1 cellular context compared by ENCODE assay signal in the genomic region with DNA sequence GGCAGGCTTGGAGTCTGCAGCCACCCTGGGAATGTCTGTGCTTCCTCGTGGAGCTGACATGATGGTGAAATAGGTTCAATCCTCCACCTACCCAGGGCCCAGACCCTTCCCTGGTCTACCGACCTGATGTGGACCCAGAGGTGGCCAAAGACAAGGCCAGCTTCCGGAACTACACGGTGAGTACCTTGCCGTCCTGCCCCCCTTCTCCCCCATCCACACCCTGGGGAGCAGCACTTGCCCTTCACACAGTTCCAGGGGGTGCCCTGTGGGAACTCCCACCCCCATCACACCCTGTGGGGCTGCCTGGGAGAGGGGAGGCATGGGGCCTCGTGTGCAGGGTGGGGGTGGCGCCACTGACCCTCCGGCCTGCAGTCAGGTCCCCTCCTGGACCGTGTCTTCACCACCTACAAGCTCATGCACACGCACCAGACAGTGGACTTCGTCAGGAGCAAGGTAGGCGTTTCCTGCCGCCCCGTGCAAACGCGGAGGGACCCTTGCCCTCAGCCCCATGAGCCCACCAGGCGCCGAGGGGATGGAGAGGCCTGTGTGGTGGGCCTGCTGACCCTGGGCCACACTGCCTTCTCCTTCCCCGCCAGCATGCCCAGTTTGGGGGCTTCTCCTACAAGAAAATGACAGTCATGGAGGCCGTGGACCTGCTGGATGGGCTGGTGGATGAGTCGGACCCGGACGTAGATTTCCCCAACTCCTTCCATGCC.
TF ChIP-seq lines count a peak whose summit lies in the region.

No MANE protein-coding gene starts in this region.

TF ChIP-seq in GM12878, 131 proteins besides CTCF, POLR2A, EP300 and RAD21:
- TF ChIP-seq NFIC (IDR thresholded peaks at IDR 0.05; ENCODE audit: low read depth, low read length) (no peak), HDAC2 (IDR thresholded peaks at IDR 0.05) (no peak), SUPT20H (IDR thresholded peaks at IDR 0.05; ENCODE audit: borderline replicate concordance, control insufficient read depth, low read depth, low read length) (no peak), JUNB (IDR thresholded peaks at IDR 0.05) (no peak), CHD4 (IDR thresholded peaks at IDR 0.05) (no peak), POLR2AphosphoS5 (IDR thresholded peaks at IDR 0.05; ENCODE audit: low read length) (no peak)
- TF ChIP-seq, protein P1, sequence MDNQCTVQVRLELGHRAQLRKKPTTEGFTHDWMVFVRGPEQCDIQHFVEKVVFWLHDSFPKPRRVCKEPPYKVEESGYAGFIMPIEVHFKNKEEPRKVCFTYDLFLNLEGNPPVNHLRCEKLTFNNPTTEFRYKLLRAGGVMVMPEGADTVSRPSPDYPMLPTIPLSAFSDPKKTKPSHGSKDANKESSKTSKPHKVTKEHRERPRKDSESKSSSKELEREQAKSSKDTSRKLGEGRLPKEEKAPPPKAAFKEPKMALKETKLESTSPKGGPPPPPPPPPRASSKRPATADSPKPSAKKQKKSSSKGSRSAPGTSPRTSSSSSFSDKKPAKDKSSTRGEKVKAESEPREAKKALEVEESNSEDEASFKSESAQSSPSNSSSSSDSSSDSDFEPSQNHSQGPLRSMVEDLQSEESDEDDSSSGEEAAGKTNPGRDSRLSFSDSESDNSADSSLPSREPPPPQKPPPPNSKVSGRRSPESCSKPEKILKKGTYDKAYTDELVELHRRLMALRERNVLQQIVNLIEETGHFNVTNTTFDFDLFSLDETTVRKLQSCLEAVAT (IDR thresholded peaks at IDR 0.05): no peak
- TF ChIP-seq, protein P2, sequence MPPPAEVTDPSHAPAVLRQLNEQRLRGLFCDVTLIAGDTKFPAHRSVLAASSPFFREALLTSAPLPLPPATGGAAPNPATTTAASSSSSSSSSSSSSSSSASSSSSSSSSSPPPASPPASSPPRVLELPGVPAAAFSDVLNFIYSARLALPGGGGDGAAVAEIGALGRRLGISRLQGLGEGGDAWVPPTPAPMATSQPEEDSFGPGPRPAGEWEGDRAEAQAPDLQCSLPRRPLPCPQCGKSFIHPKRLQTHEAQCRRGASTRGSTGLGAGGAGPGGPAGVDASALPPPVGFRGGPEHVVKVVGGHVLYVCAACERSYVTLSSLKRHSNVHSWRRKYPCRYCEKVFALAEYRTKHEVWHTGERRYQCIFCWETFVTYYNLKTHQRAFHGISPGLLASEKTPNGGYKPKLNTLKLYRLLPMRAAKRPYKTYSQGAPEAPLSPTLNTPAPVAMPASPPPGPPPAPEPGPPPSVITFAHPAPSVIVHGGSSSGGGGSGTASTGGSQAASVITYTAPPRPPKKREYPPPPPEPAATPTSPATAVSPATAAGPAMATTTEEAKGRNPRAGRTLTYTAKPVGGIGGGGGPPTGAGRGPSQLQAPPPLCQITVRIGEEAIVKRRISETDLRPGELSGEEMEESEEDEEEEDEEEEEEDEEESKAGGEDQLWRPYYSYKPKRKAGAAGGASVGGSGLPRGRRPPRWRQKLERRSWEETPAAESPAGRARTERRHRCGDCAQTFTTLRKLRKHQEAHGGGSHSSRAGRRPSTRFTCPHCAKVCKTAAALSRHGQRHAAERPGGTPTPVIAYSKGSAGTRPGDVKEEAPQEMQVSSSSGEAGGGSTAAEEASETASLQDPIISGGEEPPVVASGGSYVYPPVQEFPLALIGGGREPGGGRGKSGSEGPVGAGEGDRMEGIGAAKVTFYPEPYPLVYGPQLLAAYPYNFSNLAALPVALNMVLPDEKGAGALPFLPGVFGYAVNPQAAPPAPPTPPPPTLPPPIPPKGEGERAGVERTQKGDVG (CRISPR knock-in tag; IDR thresholded peaks at IDR 0.05): no peak
- TF ChIP-seq, protein P3, sequence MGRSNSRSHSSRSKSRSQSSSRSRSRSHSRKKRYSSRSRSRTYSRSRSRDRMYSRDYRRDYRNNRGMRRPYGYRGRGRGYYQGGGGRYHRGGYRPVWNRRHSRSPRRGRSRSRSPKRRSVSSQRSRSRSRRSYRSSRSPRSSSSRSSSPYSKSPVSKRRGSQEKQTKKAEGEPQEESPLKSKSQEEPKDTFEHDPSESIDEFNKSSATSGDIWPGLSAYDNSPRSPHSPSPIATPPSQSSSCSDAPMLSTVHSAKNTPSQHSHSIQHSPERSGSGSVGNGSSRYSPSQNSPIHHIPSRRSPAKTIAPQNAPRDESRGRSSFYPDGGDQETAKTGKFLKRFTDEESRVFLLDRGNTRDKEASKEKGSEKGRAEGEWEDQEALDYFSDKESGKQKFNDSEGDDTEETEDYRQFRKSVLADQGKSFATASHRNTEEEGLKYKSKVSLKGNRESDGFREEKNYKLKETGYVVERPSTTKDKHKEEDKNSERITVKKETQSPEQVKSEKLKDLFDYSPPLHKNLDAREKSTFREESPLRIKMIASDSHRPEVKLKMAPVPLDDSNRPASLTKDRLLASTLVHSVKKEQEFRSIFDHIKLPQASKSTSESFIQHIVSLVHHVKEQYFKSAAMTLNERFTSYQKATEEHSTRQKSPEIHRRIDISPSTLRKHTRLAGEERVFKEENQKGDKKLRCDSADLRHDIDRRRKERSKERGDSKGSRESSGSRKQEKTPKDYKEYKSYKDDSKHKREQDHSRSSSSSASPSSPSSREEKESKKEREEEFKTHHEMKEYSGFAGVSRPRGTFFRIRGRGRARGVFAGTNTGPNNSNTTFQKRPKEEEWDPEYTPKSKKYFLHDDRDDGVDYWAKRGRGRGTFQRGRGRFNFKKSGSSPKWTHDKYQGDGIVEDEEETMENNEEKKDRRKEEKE (IDR thresholded peaks at IDR 0.05): no peak
- TF ChIP-seq, protein P4, sequence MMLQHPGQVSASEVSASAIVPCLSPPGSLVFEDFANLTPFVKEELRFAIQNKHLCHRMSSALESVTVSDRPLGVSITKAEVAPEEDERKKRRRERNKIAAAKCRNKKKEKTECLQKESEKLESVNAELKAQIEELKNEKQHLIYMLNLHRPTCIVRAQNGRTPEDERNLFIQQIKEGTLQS (IDR thresholded peaks at IDR 0.05; ENCODE audit: borderline replicate concordance, extremely low read depth, low read depth, low read length): no peak
- TF ChIP-seq, protein P5, sequence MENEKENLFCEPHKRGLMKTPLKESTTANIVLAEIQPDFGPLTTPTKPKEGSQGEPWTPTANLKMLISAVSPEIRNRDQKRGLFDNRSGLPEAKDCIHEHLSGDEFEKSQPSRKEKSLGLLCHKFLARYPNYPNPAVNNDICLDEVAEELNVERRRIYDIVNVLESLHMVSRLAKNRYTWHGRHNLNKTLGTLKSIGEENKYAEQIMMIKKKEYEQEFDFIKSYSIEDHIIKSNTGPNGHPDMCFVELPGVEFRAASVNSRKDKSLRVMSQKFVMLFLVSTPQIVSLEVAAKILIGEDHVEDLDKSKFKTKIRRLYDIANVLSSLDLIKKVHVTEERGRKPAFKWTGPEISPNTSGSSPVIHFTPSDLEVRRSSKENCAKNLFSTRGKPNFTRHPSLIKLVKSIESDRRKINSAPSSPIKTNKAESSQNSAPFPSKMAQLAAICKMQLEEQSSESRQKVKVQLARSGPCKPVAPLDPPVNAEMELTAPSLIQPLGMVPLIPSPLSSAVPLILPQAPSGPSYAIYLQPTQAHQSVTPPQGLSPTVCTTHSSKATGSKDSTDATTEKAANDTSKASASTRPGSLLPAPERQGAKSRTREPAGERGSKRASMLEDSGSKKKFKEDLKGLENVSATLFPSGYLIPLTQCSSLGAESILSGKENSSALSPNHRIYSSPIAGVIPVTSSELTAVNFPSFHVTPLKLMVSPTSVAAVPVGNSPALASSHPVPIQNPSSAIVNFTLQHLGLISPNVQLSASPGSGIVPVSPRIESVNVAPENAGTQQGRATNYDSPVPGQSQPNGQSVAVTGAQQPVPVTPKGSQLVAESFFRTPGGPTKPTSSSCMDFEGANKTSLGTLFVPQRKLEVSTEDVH (IDR thresholded peaks at IDR 0.05; ENCODE audit: low read depth, partially characterized antibody): no peak
